10 cellular contexts compared by ENCODE assay signal in genomic region chr9:15211994-15212501, GRCh38.
DNase-seq lines count a peak whose midpoint lies in the region; ATAC-seq and TF ChIP-seq lines count a peak whose summit lies in the region.
"Had no signal": no experiment of that assay in that cellular context is flagged by ENCODE, and none has a peak within 500 bp of the region (broad histone marks: within the 10 kb centered on the region; RNA-seq: fewer than 3 reads in every experiment).

No MANE protein-coding gene starts in this region.

- intact Hi-C loops in esophagus muscularis mucosa (cut with DNase I), result loop anchor here (5.0 kb wide), 3 partner anchors 95 to 395 kb away; partner anchors contain the start of gene TTC39B

- no peak overlapping the region for H2BK15ac ChIP-seq in mesendoderm (replicated peaks; ENCODE audit: low read depth)

- H4K5ac ChIP-seq in mesendoderm (ENCODE audit: low read length), result no peak overlapping the region

- TF ChIP-seq CTCF in AG10803 (conservative IDR thresholded peaks at IDR 0.05; ENCODE audit: low read length) (no peak), esophagus muscularis mucosa (IDR thresholded peaks at IDR 0.05) (no peak), WERI-Rb-1 (IDR thresholded peaks at IDR 0.05; ENCODE audit: low read depth, low read length) (no peak)

- H3K56ac ChIP-seq in mesendoderm (ENCODE audit: low read length), result no peak overlapping the region

- peak; percentile 74 for DNase-seq in AG10803 (ENCODE audit: low read depth)
- peak; percentile 35 for DNase-seq in M059J (ENCODE audit: low read depth)
- no peak for DNase-seq in esophagus muscularis mucosa (ENCODE audit: extremely low spot score)
- peak; percentile 7 for DNase-seq in mesendoderm
- no peak for DNase-seq in WERI-Rb-1
- no peak for DNase-seq in activated effector memory CD4-positive, alpha-beta T cell treated with Interleukin-2 at 50 U/mL for 16 hours
- no peak for DNase-seq in NCI-H146 (lab: John Stamatoyannopoulos, UW)
- DNase-seq: Right ventricle myocardium superior had no signal

- no peaks in the 10 kb centered on the region for H3K9me3 ChIP-seq in esophagus muscularis mucosa
- no peaks in the 10 kb centered on the region for H3K9me3 ChIP-seq in WERI-Rb-1 (ENCODE audit: severe bottlenecking)

- H2BK5ac ChIP-seq in mesendoderm (ENCODE audit: low read length), result no peak overlapping the region

- no peak overlapping the region for H3K18ac ChIP-seq in mesendoderm (ENCODE audit: low read length)

- no peak overlapping the region for H2BK120ac ChIP-seq in mesendoderm (ENCODE audit: low read depth, low read length)

- H4K8ac ChIP-seq in mesendoderm (ENCODE audit: low read depth, low read length), result no peak overlapping the region

- no peak overlapping the region for H2AK5ac ChIP-seq in mesendoderm (ENCODE audit: low read length)

- no peak for ATAC-seq in GM19035 (IDR thresholded peaks at IDR 0.05; ENCODE audit: unreplicated experiment)
- ATAC-seq: activated naive CD8-positive, alpha-beta T cell treated with anti-CD3 and anti-CD28 coated beads, Interleukin-2, amount 50 U/mL, for 24 hours had no signal

- H3K27me3 ChIP-seq in esophagus muscularis mucosa (no peaks in the 10 kb centered on the region), mesendoderm (ENCODE audit: insufficient read depth, low read length, poor library complexity) (no peaks in the 10 kb centered on the region), WERI-Rb-1 (ENCODE audit: insufficient read depth, low read depth, severe bottlenecking) (no peaks in the 10 kb centered on the region)

- H3K4me2 ChIP-seq in mesendoderm (ENCODE audit: low read length), result no peak overlapping the region

- peaks cover 0 to 13% (median 4%) of the 10 kb centered on the region in 4 donors for H3K36me3 ChIP-seq in esophagus muscularis mucosa
- no peaks in the 10 kb centered on the region for H3K36me3 ChIP-seq in mesendoderm (ENCODE audit: control insufficient read depth, insufficient read depth, low read length)
- H3K36me3 ChIP-seq in WERI-Rb-1, result no peaks in the 10 kb centered on the region

- no peak overlapping the region for H3K4ac ChIP-seq in mesendoderm (ENCODE audit: low read depth, low read length)

- no peak overlapping the region for H3K9ac ChIP-seq in mesendoderm (ENCODE audit: low read length)

- no peak for TF ChIP-seq EP300 in esophagus muscularis mucosa (IDR thresholded peaks at IDR 0.05)

- H3K23ac ChIP-seq in mesendoderm (ENCODE audit: low read length), result no peak overlapping the region

- H3K4me1 ChIP-seq in esophagus muscularis mucosa, result peaks cover 12 to 16% (median 14%) of the 10 kb centered on the region in 4 donors
- no peaks in the 10 kb centered on the region for H3K4me1 ChIP-seq in mesendoderm (ENCODE audit: control insufficient read depth, low read depth, low read length)

- no peak for TF ChIP-seq POLR2A in esophagus muscularis mucosa (IDR thresholded peaks at IDR 0.05; ENCODE audit: low read depth)

- H3K79me1 ChIP-seq in mesendoderm (ENCODE audit: low read length), result peaks cover 2% of the 10 kb centered on the region

- no peaks in the 10 kb centered on the region for H3K79me2 ChIP-seq in mesendoderm (ENCODE audit: control insufficient read depth, insufficient read depth, low read length)

- H3K4me3 ChIP-seq in AG10803 (ENCODE audit: low read length) (no peak overlapping the region), esophagus muscularis mucosa (no peak overlapping the region), mesendoderm (ENCODE audit: low read length) (no peak overlapping the region), WERI-Rb-1 (ENCODE audit: low read depth, low read length) (no peak overlapping the region)

- H3K27ac ChIP-seq in esophagus muscularis mucosa (replicated peaks in 1 of 4) (peak overlapping the region; percentile 19 to 67 (median 42)), mesendoderm (ENCODE audit: low read depth, low read length) (no peak overlapping the region), WERI-Rb-1 (no peak overlapping the region)

- 85% methylated on average over 3 of the region's 3 CpGs for WGBS in esophagus muscularis mucosa
- WGBS in mesendoderm (ENCODE audit: extremely low coverage, insufficient coverage, low lambda C conversion rate), result no CpG with 5 or more reads among the region's 3 CpGs

Comparison
In these comparisons a context has a peak if more than half of its experiments do, and no peak if none do; other contexts are left out.
1. DNase-seq: peak in AG10803 (single experiment), M059J (single experiment) and mesendoderm (single experiment); none in esophagus muscularis mucosa (single experiment), WERI-Rb-1 (single experiment), activated effector memory CD4-positive, alpha-beta T cell treated with Interleukin-2 at 50 U/mL for 16 hours (single experiment) and NCI-H146 (single experiment).
2. H3K27ac ChIP-seq: peak in esophagus muscularis mucosa (4 of 4); none in mesendoderm (single experiment) and WERI-Rb-1 (single experiment).